1 cellular context compared by ENCODE assay signal in the genomic region with DNA sequence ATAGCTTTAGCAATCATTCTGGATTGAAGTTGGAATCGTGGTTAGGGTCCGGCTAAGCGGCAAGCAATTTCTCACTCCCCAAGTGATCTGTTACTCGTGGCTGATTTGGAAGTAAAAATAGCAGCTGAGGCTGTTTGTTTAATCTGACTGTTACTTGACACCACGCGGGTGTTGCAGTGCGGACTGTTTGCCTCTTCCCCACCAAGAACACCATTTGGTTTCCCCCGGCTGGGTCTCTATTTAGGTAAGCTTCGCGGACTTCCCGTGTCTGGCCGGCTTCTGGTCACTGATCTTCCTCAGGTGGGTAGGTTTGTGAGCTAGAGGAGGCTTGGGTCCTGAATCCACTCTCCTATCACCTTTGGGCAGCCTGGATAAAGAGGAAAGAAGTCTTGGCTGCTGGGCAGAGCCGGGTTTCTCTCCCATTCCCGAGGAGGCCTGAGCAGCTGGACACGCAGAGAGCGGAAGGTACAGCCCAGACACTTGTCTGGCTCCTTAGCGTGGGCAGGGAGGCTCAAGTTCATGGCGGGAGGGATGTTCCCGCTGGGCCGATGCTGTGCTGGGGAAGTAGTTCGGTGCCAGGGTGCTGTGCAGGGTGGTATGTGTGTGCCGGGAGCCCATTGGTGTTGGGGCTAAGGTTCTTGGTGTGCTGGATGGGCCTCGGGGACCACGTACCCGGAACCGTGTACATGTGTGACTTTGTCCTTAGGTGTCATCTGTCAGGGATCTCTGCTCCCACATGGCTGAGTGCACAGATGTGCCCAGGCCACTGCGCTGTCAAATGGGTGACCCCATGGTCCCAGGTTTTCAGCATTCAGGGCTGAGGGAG.
TF ChIP-seq lines count a peak whose summit lies in the region.

A gene with protein sequence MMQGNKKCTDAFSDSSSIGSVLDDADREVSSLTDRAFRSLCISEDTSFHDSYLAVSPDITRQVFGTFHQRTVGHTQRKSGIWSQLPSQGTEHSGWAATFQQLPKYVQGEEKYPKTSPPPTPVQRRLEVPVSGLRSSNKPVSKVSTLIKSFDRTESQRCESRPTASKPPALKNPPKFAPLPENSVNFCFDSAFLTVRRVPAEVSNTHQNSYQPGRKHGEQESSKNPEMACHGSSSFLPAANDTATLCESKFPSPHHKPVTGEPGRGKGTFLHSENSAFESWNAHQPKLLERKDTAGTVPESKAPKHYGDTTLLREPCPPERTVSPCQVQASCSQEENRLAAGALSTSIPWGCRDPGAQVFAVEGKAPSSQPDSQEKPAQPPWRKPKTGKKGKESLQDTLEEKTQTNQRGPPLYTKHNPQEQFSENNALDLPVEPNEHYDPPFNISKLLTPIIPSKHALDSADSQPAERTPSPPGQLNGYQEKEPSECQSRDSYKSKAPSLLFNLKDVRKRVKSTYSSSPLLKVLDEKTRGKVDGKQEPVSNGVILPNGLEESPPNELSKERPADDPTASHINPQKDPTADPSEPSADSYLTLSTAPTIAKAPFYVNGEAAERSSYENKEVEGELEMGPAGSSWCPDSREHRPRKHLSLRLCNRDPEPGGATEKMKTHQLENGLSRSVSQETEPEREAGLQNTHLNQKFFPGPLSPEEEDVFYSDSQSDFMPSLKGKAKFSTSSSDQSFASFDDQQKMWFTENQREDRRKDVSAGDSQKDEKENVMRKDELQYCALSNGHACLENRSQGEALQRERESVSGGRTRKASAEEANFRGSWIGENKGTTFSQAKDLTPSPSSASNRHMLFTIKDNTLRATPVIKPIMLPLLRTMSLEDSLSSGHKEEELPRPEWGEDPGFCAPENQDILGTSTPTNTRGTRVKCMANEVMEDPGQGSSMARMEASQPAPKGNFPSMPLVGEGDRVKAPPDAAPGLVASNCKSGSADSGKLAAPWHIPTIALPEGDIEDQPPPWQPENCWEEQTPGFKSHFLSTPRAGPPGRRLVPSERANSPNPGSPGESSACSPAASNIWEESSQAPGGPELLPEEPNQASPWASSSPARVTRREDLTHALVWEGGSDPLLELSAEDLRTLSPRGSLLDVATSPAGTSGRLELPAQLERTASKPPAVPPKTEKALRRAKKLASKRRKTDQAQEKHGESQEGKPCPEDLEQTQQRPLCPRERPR (N-terminal part only) (plus strand): TSS at position 181 of the 826 bp plus-strand sequence. CDS start 23,376 bp downstream, outside the sequence.

TF ChIP-seq in IMR-90, 13 proteins besides CTCF, POLR2A, EP300 and RAD21:
- TF ChIP-seq FOS (IDR thresholded peaks at IDR 0.05; ENCODE audit: low read depth, low read length) (no peak), SMC3 (IDR thresholded peaks at IDR 0.05; ENCODE audit: low read depth, low read length) (no peak), MAZ (IDR thresholded peaks at IDR 0.05; ENCODE audit: borderline replicate concordance, low read depth, low read length) (no peak), CHD1 (IDR thresholded peaks at IDR 0.05; ENCODE audit: low read depth, low read length) (no peak), CEBPB (IDR thresholded peaks at IDR 0.05; ENCODE audit: low read depth, low read length) (no peak), RCOR1 (IDR thresholded peaks at IDR 0.05; ENCODE audit: insufficient replicate concordance, low read length) (no peak), MAFK (IDR thresholded peaks at IDR 0.05; ENCODE audit: low read depth, low read length) (no peak)
TF ChIP-seq in IMR-90: peak in this region for 0.
